19 cellular contexts compared by ENCODE assay signal in genomic region chr20:37137547-37137946, GRCh38. TPM values are rescaled to one million over a fixed set of nuclear protein-coding genes. Genes with fewer than 3 reads are reported as not detected.
DNase-seq lines count a peak whose midpoint lies in the region; ATAC-seq, FAIRE-seq and TF ChIP-seq lines count a peak whose summit lies in the region.
"Had no signal": no experiment of that assay in that cellular context is flagged by ENCODE, and none has a peak within 500 bp of the region (broad histone marks: within the 10 kb centered on the region; RNA-seq: fewer than 3 reads in every experiment).

No MANE protein-coding gene starts in this region.

- no peaks in the 10 kb centered on the region for H3K36me3 ChIP-seq in K562 (ENCODE audit: control insufficient read depth, insufficient read depth, low read length)
- H3K36me3 ChIP-seq in stomach = peaks cover 0 to 7% (median 0%) of the 10 kb centered on the region in 4 donors

- POLR2A ChIA-PET in A549 (lab: Yijun Ruan, JAX) = no interaction called here
- POLR2A ChIA-PET in K562 (lab: Yijun Ruan, JAX) = interaction anchor here (0.7 to 2.0 kb wide), 3 partner anchors 15 to 45 kb away, joined by 3 to 4 read pairs (median 3); no protein-coding TSS in a partner anchor

- no peaks in the 10 kb centered on the region for H3K9me3 ChIP-seq in A549
- no peaks in the 10 kb centered on the region for H3K9me3 ChIP-seq in K562 (replicated peaks; ENCODE audit: control insufficient read depth, insufficient read depth, low read depth, low read length)
- no peaks in the 10 kb centered on the region for H3K9me3 ChIP-seq in stomach
- H3K9me3 ChIP-seq: Caco-2 had no signal

- intact Hi-C loops in K562 (cut with micrococcal nuclease) (no loop called here), stomach (cut with DNase I; ENCODE audit: low total_unique reads) (no loop called here)

- FAIRE-seq in A549 (lab: Jason Lieb, UNC) (no peak), GM12891 (lab: Jason Lieb, UNC) (peak; percentile 5), K562 (lab: Jason Lieb, UNC) (no peak)
- FAIRE-seq: A204.1 had no signal

- no peak overlapping the region for H3K4me3 ChIP-seq in A549
- H3K4me3 ChIP-seq in K562 = no peak overlapping the region
- H3K4me3 ChIP-seq in stomach = no peak overlapping the region

- in situ Hi-C loops in K562 (cut with MboI) = no loop called here

- H3K27me3 ChIP-seq in K562 (ENCODE audit: control insufficient read depth in 2 of 2, insufficient read depth in 2 of 2, low read length in 2 of 2) = peaks cover 8 to 10% of the 10 kb centered on the region in 2 experiments; a peak in 3 of 5 replicates
- H3K27me3 ChIP-seq in stomach = no peaks in the 10 kb centered on the region

- no peaks in the 10 kb centered on the region for H3K9me1 ChIP-seq in K562 (ENCODE audit: control insufficient read depth, insufficient read depth, low read length)

- H3K27ac ChIP-seq in A549 (no peak overlapping the region), K562 (ENCODE audit: extremely low read depth, low read depth, low read length) (no peak overlapping the region), stomach (no peak overlapping the region)
- H3K27ac ChIP-seq: C4-2B had no signal

- WGBS in A549 (ENCODE audit: missing lambda C conversion rate) = 73% methylated on average over 4 of the region's 4 CpGs
- 8% methylated on average over 4 of the region's 4 CpGs for WGBS in K562 (ENCODE audit: insufficient coverage, low coverage, missing lambda C conversion rate)
- 85 to 93% (median 88%) methylated on average over 4 of the region's 4 CpGs for WGBS in stomach, 5 donors

- no peaks in the 10 kb centered on the region for H3K79me2 ChIP-seq in K562 (ENCODE audit: control insufficient read depth, insufficient read depth, low read length)

- no peak for DNase-seq in A549 (ENCODE audit: low read depth in 1 of 2, low spot score in 1 of 2)
- no peak for DNase-seq in GM12891 (ENCODE audit: insufficient read length, low spot score)
- DNase-seq in SK-N-DZ (ENCODE audit: low spot score) = peak; percentile 90
- DNase-seq in K562 (ENCODE audit: extremely low read depth in 1 of 4, low spot score in 3 of 4) = no peak
- no peak for DNase-seq in stomach
- no peak for DNase-seq in NK-92 (lab: John Stamatoyannopoulos, UW; ENCODE audit: unreplicated experiment)
- DNase-seq in NCI-H1417 (lab: John Stamatoyannopoulos, UW) = no peak
- DNase-seq: AML-193; Caco-2; CD4-positive, alpha-beta T cell; DMS153; DMS79; GDM1; GOT3; H7; HFFc6 had no signal

- no peak overlapping the region for H2AFZ ChIP-seq in K562 (ENCODE audit: low read depth, low read length)

- H3K4me2 ChIP-seq in A549 (no peak overlapping the region), K562 (ENCODE audit: insufficient read depth, low read length) (no peak overlapping the region)

- TF ChIP-seq EP300 in A549 (IDR thresholded peaks at IDR 0.05) = no peak
- TF ChIP-seq EP300 in K562 (IDR thresholded peaks at IDR 0.05; ENCODE audit: low read length) = no peak
- TF ChIP-seq EP300 in stomach (IDR thresholded peaks at IDR 0.05) = no peak

- H3K4me1 ChIP-seq in A549 (no peaks in the 10 kb centered on the region), K562 (replicated peaks in 1 of 2; ENCODE audit: control insufficient read depth in 2 of 2, insufficient read depth in 2 of 2, low read length in 2 of 2) (no peaks in the 10 kb centered on the region), stomach (no peaks in the 10 kb centered on the region)

- TF ChIP-seq CTCF in A549 (IDR thresholded peaks at IDR 0.05) = no peak
- TF ChIP-seq CTCF in K562 (IDR thresholded peaks at IDR 0.05 in 2 of 3, conservative IDR thresholded peaks at IDR 0.05 in 1 of 3; ENCODE audit: insufficient read depth in 2 of 3, low read depth in 1 of 3, low read length in 3 of 3) = no peak
- no peak for TF ChIP-seq CTCF in stomach (IDR thresholded peaks at IDR 0.05)

- TF ChIP-seq POLR2A in A549 (IDR thresholded peaks at IDR 0.05; ENCODE audit: low read length) (no peak), GM12891 (IDR thresholded peaks at IDR 0.05; ENCODE audit: low read depth, low read length) (no peak), K562 (conservative IDR thresholded peaks at IDR 0.05) (no peak), stomach (IDR thresholded peaks at IDR 0.05) (no peak)

- no TSS peak for BruUV-seq in K562 (replicated peaks; lab: Mats Ljungman, UMichigan)

- ATAC-seq in A549 = no peak
- ATAC-seq in K562 = no peak
- ATAC-seq: HCT116 had no signal

- H3K9ac ChIP-seq in K562 (ENCODE audit: insufficient read depth in 1 of 2, low read depth in 2 of 2, low read length in 2 of 2) = no peak overlapping the region

- CTCF ChIA-PET in A549 (lab: Yijun Ruan, JAX) (interaction anchor here (1.0 kb wide), 1 partner anchor 79 kb away, joined by 3 read pairs; no protein-coding TSS in a partner anchor), K562 (lab: Yijun Ruan, JAX; ENCODE audit: low intra/inter-chr PET ratio) (no interaction called here)

- no peak for TF ChIP-seq RAD21 in A549 (conservative IDR thresholded peaks at IDR 0.05 in 1 of 2, IDR thresholded peaks at IDR 0.05 in 1 of 2)
- TF ChIP-seq RAD21 in K562 (CRISPR knock-in tag; conservative IDR thresholded peaks at IDR 0.05 in 1 of 2, IDR thresholded peaks at IDR 0.05 in 1 of 2) = no peak

- no peaks in the 10 kb centered on the region for H4K20me1 ChIP-seq in K562 (replicated peaks; ENCODE audit: control insufficient read depth, insufficient read depth, low read length)

RNA-seq across cellular contexts. Expression of gene RPN2, which starts 41.6 kb away (rescaled TPM):
- 391 and 485 TPM in 2 replicates for polyA plus RNA-seq in A549 (2011; rRNA removed)
- polyA plus RNA-seq in A549 (2012; cell fraction: cytosol; rRNA removed) = 260 and 323 TPM in 2 replicates
- polyA plus RNA-seq in A549 (2012; cell fraction: nucleus; rRNA removed) = 384 and 411 TPM in 2 replicates
- 282 to 292 TPM (median 288 TPM) in 3 replicates for polyA plus RNA-seq in A549 (2017; fragmentation: RNase III; extraction: RNeasy Plus Mini Kit Qiagen cat#74134 plus additional on column Dnase treatment)
- 324 and 365 TPM in 2 replicates for polyA minus RNA-seq in A549 (2011; rRNA and poly(A)+ RNA removed)
- polyA plus RNA-seq in GM12891 (2012; ENCODE audit: low read depth, missing spikeins) = 106 TPM
- polyA plus RNA-seq in SK-N-DZ (2014; cell fraction: cytosol; rRNA removed) = 392 and 424 TPM in 2 replicates
- polyA plus RNA-seq in SK-N-DZ (2014; cell fraction: nucleus; rRNA removed) = 218 and 221 TPM in 2 replicates
- 199 and 338 TPM in 2 replicates for total RNA-seq in K562 (2011; cell fraction: chromatin; rRNA removed; ENCODE audit: low replicate concordance)
- 617 and 635 TPM in 2 replicates for total RNA-seq in K562 (2011; cell fraction: nucleolus; rRNA removed)
- total RNA-seq in K562 (2011; cell fraction: nucleoplasm; rRNA removed) = 415 and 481 TPM in 2 replicates
- total RNA-seq in K562 (2014; rRNA removed) = 168 and 219 TPM in 2 replicates
- total RNA-seq in K562 (2014; rRNA removed; fragmentation: Illumina TruSeq; extraction: Trizol) = 255 and 266 TPM in 2 replicates
- 334 and 390 TPM in 2 replicates for total RNA-seq in K562 (2015; rRNA removed; fragmentation: Illumina TruSeq; extraction: Trizol)
- 235 and 236 TPM in 2 replicates for total RNA-seq in K562 (2021)
- 421 and 458 TPM in 2 replicates for polyA plus RNA-seq in K562 (2011; rRNA removed)
- 436 and 437 TPM in 2 replicates for polyA plus RNA-seq in K562 (2011; cell fraction: cytosol; rRNA removed)
- polyA plus RNA-seq in K562 (2011; cell fraction: nucleus; rRNA removed) = 243 and 268 TPM in 2 replicates
- 288 and 388 TPM in 2 replicates for polyA plus RNA-seq in K562 (2012)
- 325 TPM in 2 replicates for polyA plus RNA-seq in K562 (2014; fragmentation: Illumina TruSeq; extraction: Trizol)
- 100 to 1,000 TPM; 487 to 548 TPM for polyA plus RNA-seq in K562 (2014; fragmentation: Nextera tagmentation; extraction: Ambion mirVana)
- 186 and 201 TPM in 2 replicates for polyA plus RNA-seq in K562 (2014; rRNA removed)
- polyA minus RNA-seq in K562 (2011; rRNA and poly(A)+ RNA removed) = 373 and 436 TPM in 2 replicates
- 302 and 328 TPM in 2 replicates for polyA minus RNA-seq in K562 (2011; cell fraction: cytosol; rRNA and poly(A)+ RNA removed)
- polyA minus RNA-seq in K562 (2011; cell fraction: nucleus; rRNA and poly(A)+ RNA removed) = 75.8 and 117 TPM in 2 replicates
- total RNA-seq in stomach = 100 to 1,000 TPM in 3 of 5 donors, 10 to 100 TPM in 2; 48.4 to 163 (median 117) TPM
- 10 to 100 TPM; 32.5 to 76.3 (median 63.1) TPM for polyA plus RNA-seq in stomach

RNA-seq across cellular contexts. Expression of gene RBL1, which starts 41.8 kb away (rescaled TPM):
- polyA plus RNA-seq in A549 (2011; rRNA removed) (12.2 and 17.1 TPM in 2 replicates), A549 (2017; fragmentation: RNase III; extraction: RNeasy Plus Mini Kit Qiagen cat#74134 plus additional on column Dnase treatment) (10.2 to 12.1 TPM (median 10.8 TPM) in 3 replicates), K562 (2011; rRNA removed) (11.1 and 15.6 TPM in 2 replicates), K562 (2014; fragmentation: Illumina TruSeq; extraction: Trizol) (17.5 and 20.5 TPM in 2 replicates), K562 (2014; fragmentation: Nextera tagmentation; extraction: Ambion mirVana) (1 to 10 TPM; 4.0 to 4.3 TPM), K562 (2014; rRNA removed) (9.5 and 11.1 TPM in 2 replicates), stomach (1 to 10 TPM; 1.5 to 2.0 (median 2.0) TPM)
- 5.2 and 5.3 TPM in 2 replicates for polyA plus RNA-seq in A549 (2012; cell fraction: cytosol; rRNA removed)
- 6.5 and 9.3 TPM in 2 replicates for polyA plus RNA-seq in A549 (2012; cell fraction: nucleus; rRNA removed)
- 7.8 and 9.3 TPM in 2 replicates for polyA minus RNA-seq in A549 (2011; rRNA and poly(A)+ RNA removed)
- polyA plus RNA-seq in GM12891 (2012; ENCODE audit: low read depth, missing spikeins) = 4.7 TPM
- polyA plus RNA-seq in SK-N-DZ (2014; cell fraction: cytosol; rRNA removed) = 19.3 and 22.5 TPM in 2 replicates
- polyA plus RNA-seq in SK-N-DZ (2014; cell fraction: nucleus; rRNA removed) = 14.5 and 22.0 TPM in 2 replicates
- total RNA-seq in K562 (2011; cell fraction: chromatin; rRNA removed; ENCODE audit: low replicate concordance) = 34.8 and 94.2 TPM in 2 replicates
- 42.8 and 43.9 TPM in 2 replicates for total RNA-seq in K562 (2011; cell fraction: nucleolus; rRNA removed)
- 23.1 and 23.4 TPM in 2 replicates for total RNA-seq in K562 (2011; cell fraction: nucleoplasm; rRNA removed)
- total RNA-seq in K562 (2014; rRNA removed) (14.8 and 69.6 TPM in 2 replicates), K562 (2014; rRNA removed; fragmentation: Illumina TruSeq; extraction: Trizol) (25.9 and 30.5 TPM in 2 replicates), K562 (2015; rRNA removed; fragmentation: Illumina TruSeq; extraction: Trizol) (19.9 and 21.2 TPM in 2 replicates), K562 (2021) (23.0 and 25.6 TPM in 2 replicates), stomach (10 to 100 TPM in 1 of 5 donors, 1 to 10 TPM in 4; 1.8 to 13.0 (median 6.2) TPM)
- polyA plus RNA-seq in K562 (2011; cell fraction: cytosol; rRNA removed) = 5.2 and 5.4 TPM in 2 replicates
- 8.9 and 14.7 TPM in 2 replicates for polyA plus RNA-seq in K562 (2011; cell fraction: nucleus; rRNA removed)
- polyA plus RNA-seq in K562 (2012) = 10.0 and 13.2 TPM in 2 replicates
- polyA minus RNA-seq in K562 (2011; rRNA and poly(A)+ RNA removed) = 25.2 and 27.0 TPM in 2 replicates
- polyA minus RNA-seq in K562 (2011; cell fraction: cytosol; rRNA and poly(A)+ RNA removed) = 5.9 and 21.0 TPM in 2 replicates
- 33.5 and 38.2 TPM in 2 replicates for polyA minus RNA-seq in K562 (2011; cell fraction: nucleus; rRNA and poly(A)+ RNA removed)

RNA-seq across cellular contexts. Expression of gene MROH8, which starts 41.8 kb away (rescaled TPM):
- 3.3 and 3.9 TPM in 2 replicates for polyA plus RNA-seq in A549 (2011; rRNA removed)
- polyA plus RNA-seq in A549 (2012; cell fraction: cytosol; rRNA removed) = 1.0 TPM in 2 replicates
- polyA plus RNA-seq in A549 (2012; cell fraction: nucleus; rRNA removed) = 0.72 and 1.0 TPM in 2 replicates
- 1.3 to 1.8 TPM (median 1.4 TPM) in 3 replicates for polyA plus RNA-seq in A549 (2017; fragmentation: RNase III; extraction: RNeasy Plus Mini Kit Qiagen cat#74134 plus additional on column Dnase treatment)
- polyA minus RNA-seq in A549 (2011; rRNA and poly(A)+ RNA removed) = 1.4 TPM in 2 replicates
- polyA plus RNA-seq in GM12891 (2012; ENCODE audit: low read depth, missing spikeins) = 1.6 TPM
- 5.6 and 7.6 TPM in 2 replicates for polyA plus RNA-seq in SK-N-DZ (2014; cell fraction: cytosol; rRNA removed)
- polyA plus RNA-seq in SK-N-DZ (2014; cell fraction: nucleus; rRNA removed) = 10.1 and 10.7 TPM in 2 replicates
- total RNA-seq in K562 (2011; cell fraction: chromatin; rRNA removed; ENCODE audit: low replicate concordance) = 1.4 and 3.1 TPM in 2 replicates
- 0.92 and 1.3 TPM in 2 replicates for total RNA-seq in K562 (2011; cell fraction: nucleolus; rRNA removed)
- total RNA-seq in K562 (2011; cell fraction: nucleoplasm; rRNA removed) = 0.46 and 0.95 TPM in 2 replicates
- total RNA-seq in K562 (2014; rRNA removed) = 0.90 and 1.00 TPM in 2 replicates
- 0.67 and 1.1 TPM in 2 replicates for total RNA-seq in K562 (2014; rRNA removed; fragmentation: Illumina TruSeq; extraction: Trizol)
- total RNA-seq in K562 (2015; rRNA removed; fragmentation: Illumina TruSeq; extraction: Trizol) = 0.68 and 0.76 TPM in 2 replicates
- 0.78 and 0.85 TPM in 2 replicates for total RNA-seq in K562 (2021)
- 0.50 and 1.0 TPM in 2 replicates for polyA plus RNA-seq in K562 (2011; rRNA removed)
- polyA plus RNA-seq in K562 (2011; cell fraction: cytosol; rRNA removed) = 0.60 and 1.0 TPM in 2 replicates
- 1.1 TPM in 2 replicates for polyA plus RNA-seq in K562 (2011; cell fraction: nucleus; rRNA removed)
- 0.62 and 0.81 TPM in 2 replicates for polyA plus RNA-seq in K562 (2012)
- polyA plus RNA-seq in K562 (2014; fragmentation: Illumina TruSeq; extraction: Trizol) = 1.1 and 1.5 TPM in 2 replicates
- polyA plus RNA-seq in K562 (2014; fragmentation: Nextera tagmentation; extraction: Ambion mirVana) = under 1 TPM; 0.21 to 0.41 TPM
- polyA plus RNA-seq in K562 (2014; rRNA removed) = 1.2 and 1.5 TPM in 2 replicates
- polyA minus RNA-seq in K562 (2011; rRNA and poly(A)+ RNA removed) = 1.2 and 1.7 TPM in 2 replicates
- 0.86 TPM in 1 of 2 replicates, not detected in the other for polyA minus RNA-seq in K562 (2011; cell fraction: cytosol; rRNA and poly(A)+ RNA removed)
- 0.40 and 2.1 TPM in 2 replicates for polyA minus RNA-seq in K562 (2011; cell fraction: nucleus; rRNA and poly(A)+ RNA removed)
- total RNA-seq in stomach = 1 to 10 TPM in 2 of 5 donors, under 1 TPM in 2, not detected in 1; 0.43 to 6.4 (median 2.8) TPM
- polyA plus RNA-seq in stomach = 1 to 10 TPM; 1.4 to 3.5 (median 1.8) TPM

Comparison
In these comparisons a context has a peak if more than half of its experiments do, and no peak if none do; other contexts are left out.
1. Of the 35 proteins assayed by ChIP-seq in both K562 and A549: peak only in K562: none; only in A549: MAFK; in both: none; in neither: 34.